In genomic region chr1:11456970-11457369, GRCh38 we compare ENCODE assay signal across 19 cellular contexts. TPM values are rescaled to one million over a fixed set of nuclear protein-coding genes. Genes with fewer than 3 reads are reported as not detected.
"Had no signal": no experiment of that assay in that cellular context is flagged by ENCODE, and none has a peak within 500 bp of the region (broad histone marks: within the 10 kb centered on the region; RNA-seq: fewer than 3 reads in every experiment).

No MANE protein-coding gene starts in this region.

- H3K4me3 ChIP-seq: hepatocyte, lung, neural progenitor cell, ovary, sigmoid colon, spleen, suprapubic skin had no signal

- H3K4me1 Mint-ChIP-seq: activated CD4-positive, alpha-beta T cell treated with anti-CD3 and anti-CD28 coated beads, Interleukin-2, amount 10 ng/mL, durations not matched to agents 24 days and 14 days; mesothelial cell of epicardium had no signal

- H3K9me3 Mint-ChIP-seq: activated CD4-positive, alpha-beta T cell treated with anti-CD3 and anti-CD28 coated beads, Interleukin-2, amount 10 ng/mL, durations not matched to agents 24 days and 14 days; activated T-helper 1 cell treated with anti-CD3 and anti-CD28 coated beads, Interleukin-12 subunit alpha, Interleukin-12 subunit beta, Interleukin-2, Interleukin-4 antibody, amounts not matched to agents 30 ng/mL and 10 ng/mL and 1 ng/mL, durations not matched to agents 14 hours and 24 hours and 36 hours; mesothelial cell of epicardium; neural progenitor cell; stimulated activated naive CD8-positive, alpha-beta T cell treated with anti-CD3 and anti-CD28 coated beads, Interleukin-15, Interleukin-2, amounts not matched to agents 100 ng/mL and 50 ng/mL, for 24 hours had no signal

- H3K9me3 ChIP-seq: ovary, sigmoid colon, spleen, suprapubic skin had no signal

- H3K36me3 ChIP-seq: neural progenitor cell, ovary, sigmoid colon, spleen, suprapubic skin had no signal

- H3K27ac ChIP-seq: hepatocyte, neural progenitor cell, ovary, sigmoid colon, spleen, suprapubic skin had no signal

- H3K27me3 Mint-ChIP-seq: stimulated activated naive CD8-positive, alpha-beta T cell treated with anti-CD3 and anti-CD28 coated beads, Interleukin-15, Interleukin-2, amounts not matched to agents 100 ng/mL and 50 ng/mL, for 24 hours had no signal

- H3K27me3 ChIP-seq: neural progenitor cell, ovary had no signal

- H3K4me1 ChIP-seq: neural progenitor cell, sigmoid colon, suprapubic skin had no signal

- H3K4me3 Mint-ChIP-seq: activated CD4-positive, alpha-beta T cell treated with anti-CD3 and anti-CD28 coated beads, Interleukin-2, amount 10 ng/mL, durations not matched to agents 24 days and 14 days; activated T-helper 1 cell treated with anti-CD3 and anti-CD28 coated beads, Interleukin-12 subunit alpha, Interleukin-12 subunit beta, Interleukin-2, Interleukin-4 antibody, amounts not matched to agents 30 ng/mL and 10 ng/mL and 1 ng/mL, durations not matched to agents 14 hours and 24 hours and 36 hours; mesothelial cell of epicardium; neural progenitor cell; stimulated activated naive CD8-positive, alpha-beta T cell treated with anti-CD3 and anti-CD28 coated beads, Interleukin-15, Interleukin-2, amounts not matched to agents 100 ng/mL and 50 ng/mL, for 24 hours had no signal

- DNase-seq: activated CD4-positive, alpha-beta T cell treated with anti-CD3 and anti-CD28 coated beads, Interleukin-2, amount 10 ng/mL, durations not matched to agents 24 days and 14 days; activated CD4-positive, CD25-positive, alpha-beta regulatory T cell; activated CD8-positive, alpha-beta memory T cell treated with anti-CD3 and anti-CD28 coated beads for 24 hours; activated naive CD4-positive, alpha-beta T cell; caudate nucleus; islet precursor cell; ovary; sigmoid colon; spleen; T-helper 2 cell; trophoblast cell had no signal

- H3K36me3 Mint-ChIP-seq: mesothelial cell of epicardium, neural progenitor cell had no signal

- H3K27ac Mint-ChIP-seq: activated CD4-positive, alpha-beta T cell treated with anti-CD3 and anti-CD28 coated beads, Interleukin-2, amount 10 ng/mL, durations not matched to agents 24 days and 14 days; activated T-helper 1 cell treated with anti-CD3 and anti-CD28 coated beads, Interleukin-12 subunit alpha, Interleukin-12 subunit beta, Interleukin-2, Interleukin-4 antibody, amounts not matched to agents 30 ng/mL and 10 ng/mL and 1 ng/mL, durations not matched to agents 14 hours and 24 hours and 36 hours; mesothelial cell of epicardium; neural progenitor cell; stimulated activated naive CD8-positive, alpha-beta T cell treated with anti-CD3 and anti-CD28 coated beads, Interleukin-15, Interleukin-2, amounts not matched to agents 100 ng/mL and 50 ng/mL, for 24 hours had no signal

RNA-seq across cellular contexts. Expression of gene DISP3, which starts 22.0 kb away (rescaled TPM):
- total RNA-seq: suprapubic skin had no signal
- polyA plus RNA-seq: esophagus, hepatocyte had no signal
